Comparison of ENCODE assay signal across 7 cellular contexts in genomic region chr6:165747963-165748362, GRCh38.
"Had no signal": no experiment of that assay in that cellular context is flagged by ENCODE, and none has a peak within 500 bp of the region (broad histone marks: within the 10 kb centered on the region; RNA-seq: fewer than 3 reads in every experiment).

No MANE protein-coding gene starts in this region.

- H3K4me3 ChIP-seq: GM23338 had no signal

- FAIRE-seq: H1, H54, HTR-8/SVneo had no signal

- DNase-seq: H9, HCEC 1CT, KG1 had no signal

- ATAC-seq: GM23338 had no signal

- H3K4me2 ChIP-seq: GM23338 had no signal

- H2AFZ ChIP-seq: GM23338 had no signal
